Comparison of ENCODE assay signal across 32 cellular contexts in genomic region chr11:14916403-14916802, GRCh38. TPM values are rescaled to one million over a fixed set of nuclear protein-coding genes. Genes with fewer than 3 reads are reported as not detected.
"Had no signal": no experiment of that assay in that cellular context is flagged by ENCODE, and none has a peak within 500 bp of the region (broad histone marks: within the 10 kb centered on the region; RNA-seq: fewer than 3 reads in every experiment).

No MANE protein-coding gene starts in this region.

- H3K27ac ChIP-seq: brain microvascular endothelial cell, esophagus squamous epithelium, foreskin keratinocyte, gastrocnemius medialis, heart left ventricle had no signal

- H3K9me3 ChIP-seq: esophagus squamous epithelium, gastrocnemius medialis, heart left ventricle had no signal

- H3K36me3 ChIP-seq: brain microvascular endothelial cell, esophagus squamous epithelium, gastrocnemius medialis, heart left ventricle had no signal

- H3K27me3 ChIP-seq: brain microvascular endothelial cell, esophagus squamous epithelium, gastrocnemius medialis, heart left ventricle had no signal

- H3K4me1 ChIP-seq: esophagus squamous epithelium, foreskin keratinocyte, gastrocnemius medialis, heart left ventricle had no signal

- H3K4me3 ChIP-seq: esophagus squamous epithelium, gastrocnemius medialis, heart left ventricle had no signal

- FAIRE-seq: colon had no signal

- ATAC-seq: activated CD4-positive, alpha-beta T cell treated with anti-CD3 and anti-CD28 coated beads for 36 hours; activated T-cell treated with anti-CD3 and anti-CD28 coated beads, Interleukin-2, amount 50 U/mL, for 72 hours; effector memory CD8-positive, alpha-beta T cell; foreskin keratinocyte; gastrocnemius medialis; heart left ventricle had no signal

- DNase-seq: activated CD4-positive, alpha-beta memory T cell treated with anti-CD3 and anti-CD28 coated beads, Interleukin-2, amount 10 ng/mL, durations not matched to agents 7 days and 5 days; activated CD4-positive, alpha-beta T cell treated with anti-CD3 and anti-CD28 coated beads for 36 hours; activated CD4-positive, alpha-beta T cell treated with anti-CD3 and anti-CD28 coated beads, Interleukin-2, amount 10 ng/mL, durations not matched to agents 7 days and 5 days; activated CD4-positive, alpha-beta T cell treated with anti-CD3 and anti-CD28 coated beads, Interleukin-2, amount 50 U/mL, for 4 hours; activated CD4-positive, CD25-positive, alpha-beta regulatory T cell; activated CD4-positive, CD25-positive, alpha-beta regulatory T cell treated with anti-CD3 and anti-CD28 coated beads, Interleukin-2, amount 50 U/mL, for 72 hours; activated CD8-positive, alpha-beta memory T cell treated with anti-CD3 and anti-CD28 coated beads, Interleukin-2, amount 50 U/mL, for 48 hours; activated gamma-delta T cell treated with Interleukin-2 at 50 U/mL for 16 hours; activated naive CD4-positive, alpha-beta T cell treated with anti-CD3 and anti-CD28 coated beads, Interleukin-2, amount 50 U/mL, for 16 hours; activated naive CD4-positive, alpha-beta T cell treated with Interleukin-2 at 50 U/mL for 16 hours; activated T-cell treated with anti-CD3 and anti-CD28 coated beads for 4 hours; activated T-cell treated with anti-CD3 and anti-CD28 coated beads, Interleukin-2, amount 50 U/mL, for 24 hours; activated T-cell treated with anti-CD3 and anti-CD28 coated beads, Interleukin-2, amount 50 U/mL, for 72 hours; amniotic stem cell; anterior cingulate cortex; brain microvascular endothelial cell; caudate nucleus; cortex of kidney; dermis blood vessel endothelial cell; effector CD4-positive, alpha-beta T cell; effector memory CD8-positive, alpha-beta T cell; erythroblast; esophagus squamous epithelium; foreskin keratinocyte; gastrocnemius medialis; glutamatergic neuron; heart left ventricle; T-helper 2 cell had no signal

RNA-seq across cellular contexts. Expression of gene CALCA, which starts 55.7 kb away (rescaled TPM):
- total RNA-seq: activated CD4-positive, alpha-beta memory T cell treated with anti-CD3 and anti-CD28 coated beads, Interleukin-2, amount 10 ng/mL, durations not matched to agents 7 days and 5 days; activated CD4-positive, alpha-beta T cell treated with anti-CD3 and anti-CD28 coated beads for 36 hours; activated CD4-positive, alpha-beta T cell treated with anti-CD3 and anti-CD28 coated beads, Interleukin-2, amount 10 ng/mL, durations not matched to agents 7 days and 5 days; activated T-cell treated with anti-CD3 and anti-CD28 coated beads, Interleukin-2, amount 50 U/mL, for 72 hours; astrocyte; chondrocyte; dermis blood vessel endothelial cell; esophagus squamous epithelium; foreskin keratinocyte; gastrocnemius medialis; T-helper 1 cell treated with Interleukin-12 subunit alpha and Interleukin-12 subunit beta and Interleukin-4 antibody, amounts not matched to agents 30 ng/mL and 1 ng/mL, for 36 hours had no signal
- polyA plus RNA-seq: foreskin keratinocyte had no signal
